Comparison of ENCODE assay signal across 27 cellular contexts in genomic region chr9:36831381-36832231, GRCh38.
A peak's percentile ranks its signal among the peaks of the same experiment; 100 is the strongest.
DNase-seq lines count a peak whose midpoint lies in the region; ATAC-seq and TF ChIP-seq lines count a peak whose summit lies in the region.
"Had no signal": no experiment of that assay in that cellular context is flagged by ENCODE, and none has a peak within 500 bp of the region (broad histone marks: within the 10 kb centered on the region; RNA-seq: fewer than 3 reads in every experiment).

No MANE protein-coding gene starts in this region.

- H3K9me3 ChIP-seq in BLaER1, result no peaks in the 10 kb centered on the region
- H3K9me3 ChIP-seq in HEK293 (ENCODE audit: control insufficient read depth, insufficient read depth, low read depth, low read length), result no peaks in the 10 kb centered on the region
- H3K9me3 ChIP-seq: BLaER1 treated with 17β-estradiol and CSF1 and Interleukin-3, amounts not matched to agents 10 nM and 100 nM; MG63; thoracic aorta; uterus had no signal

- POLR2A ChIA-PET in HEK293 (lab: Yijun Ruan, JAX), result no interaction called here
- POLR2A ChIA-PET in activated B cell treated with CpG ODN at 0.5 μM for 24 hours (lab: Charles Lee), result interaction anchor here (0.5 to 0.6 kb wide), 2 partner anchors 12 to 748 kb away, joined by 3 to 6 read pairs; no protein-coding TSS in a partner anchor

- H4K20me1 ChIP-seq in BLaER1, result peaks cover 53% of the 10 kb centered on the region

- H3K4me1 ChIP-seq in BLaER1, result peaks cover 57% of the 10 kb centered on the region
- no peaks in the 10 kb centered on the region for H3K4me1 ChIP-seq in HEK293 (ENCODE audit: control insufficient read depth, insufficient read depth, low read length)
- H3K4me1 ChIP-seq: parathyroid adenoma, uterus had no signal

- H3K4me3 ChIP-seq in BLaER1, result no peak overlapping the region
- H3K4me3 ChIP-seq in HEK293 (ENCODE audit: low read depth, low read length), result no peak overlapping the region
- H3K4me3 ChIP-seq: BLaER1 treated with 17β-estradiol and CSF1 and Interleukin-3, amounts not matched to agents 10 nM and 100 nM; K562; MG63; thoracic aorta; uterus had no signal

- no peak overlapping the region for H3K4me3 Mint-ChIP-seq in activated B cell treated with CpG ODN at 0.5 μM for 24 hours
- H3K4me3 Mint-ChIP-seq: activated CD8-positive, alpha-beta T cell treated with anti-CD3 and anti-CD28 coated beads, Interleukin-2, amount 10 ng/mL, durations not matched to agents 7 days and 5 days; activated T-helper 17 cell treated with anti-CD3 and anti-CD28 coated beads, Interleukin-2, amount 50 U/mL, for 72 hours; stimulated activated naive CD8-positive, alpha-beta T cell treated with anti-CD3 and anti-CD28 coated beads, Interleukin-15, amount 100 ng/mL, for 72 hours; T-helper 2 cell treated with Interferon-gamma antibody and Interleukin-4, amounts not matched to agents 5 μg/mL and 100 μg/mL, for 36 hours had no signal

- H3K9ac ChIP-seq in BLaER1, result no peak overlapping the region
- H3K9ac ChIP-seq: parathyroid adenoma had no signal

- H3K36me3 Mint-ChIP-seq in activated B cell treated with CpG ODN at 0.5 μM for 24 hours (ENCODE audit: low read depth), result peaks cover 13% of the 10 kb centered on the region
- H3K36me3 Mint-ChIP-seq: activated naive CD4-positive, alpha-beta T cell treated with anti-CD3 and anti-CD28 coated beads, Interleukin-2, amount 50 U/mL, for 72 hours had no signal

- CTCF ChIA-PET in HEK293 (lab: Yijun Ruan, JAX) (interaction anchor here (0.7 to 1.1 kb wide), 2 partner anchors 16 to 41 kb away, joined by 3 read pairs; no protein-coding TSS in a partner anchor), activated B cell treated with CpG ODN at 0.5 μM for 24 hours (lab: Charles Lee) (no interaction called here)

- intact Hi-C loops in activated B cell treated with CpG ODN at 0.5 μM for 24 hours (cut with micrococcal nuclease) (loop anchor here (5.0 to 10.0 kb wide), 2 partner anchors 64 to 427 kb away; partner anchors contain the start of gene RNF38), posterior vena cava (cut with DNase I) (no loop called here)

- peak overlapping the region; percentile 31 for H3K27ac Mint-ChIP-seq in activated B cell treated with CpG ODN at 0.5 μM for 24 hours
- H3K27ac Mint-ChIP-seq: activated CD8-positive, alpha-beta T cell treated with anti-CD3 and anti-CD28 coated beads, Interleukin-2, amount 10 ng/mL, durations not matched to agents 7 days and 5 days; activated T-helper 17 cell treated with anti-CD3 and anti-CD28 coated beads, Interleukin-2, amount 50 U/mL, for 72 hours; T-helper 2 cell treated with Interferon-gamma antibody and Interleukin-4, amounts not matched to agents 5 μg/mL and 100 μg/mL, for 36 hours had no signal

- no peaks in the 10 kb centered on the region for H3K9me3 Mint-ChIP-seq in activated B cell treated with CpG ODN at 0.5 μM for 24 hours
- H3K9me3 Mint-ChIP-seq: activated naive CD4-positive, alpha-beta T cell treated with anti-CD3 and anti-CD28 coated beads, Interleukin-2, amount 50 U/mL, for 72 hours; activated T-helper 17 cell treated with anti-CD3 and anti-CD28 coated beads, Interleukin-2, amount 50 U/mL, for 72 hours; stimulated activated naive CD8-positive, alpha-beta T cell treated with anti-CD3 and anti-CD28 coated beads, Interleukin-15, amount 100 ng/mL, for 72 hours; T-helper 2 cell treated with Interferon-gamma antibody and Interleukin-4, amounts not matched to agents 5 μg/mL and 100 μg/mL, for 36 hours had no signal

- H3K36me3 ChIP-seq in BLaER1 (peaks cover 4% of the 10 kb centered on the region; the same call in 1 of the 2 replicates), HEK293 (ENCODE audit: control insufficient read depth in 2 of 2, insufficient read depth in 1 of 2, low read length in 2 of 2) (no peaks in the 10 kb centered on the region)
- H3K36me3 ChIP-seq: MG63, thoracic aorta, uterus had no signal

- peaks cover 65% of the 10 kb centered on the region for H3K4me1 Mint-ChIP-seq in activated B cell treated with CpG ODN at 0.5 μM for 24 hours
- H3K4me1 Mint-ChIP-seq: activated T-helper 17 cell treated with anti-CD3 and anti-CD28 coated beads, Interleukin-2, amount 50 U/mL, for 72 hours; stimulated activated naive CD8-positive, alpha-beta T cell treated with anti-CD3 and anti-CD28 coated beads, Interleukin-15, amount 100 ng/mL, for 72 hours had no signal

- TF ChIP-seq CTCF in HEK293 (tag by site-specific recombination; IDR thresholded peaks at IDR 0.05) (no peak), activated B cell treated with CpG ODN at 0.5 μM for 24 hours (IDR thresholded peaks at IDR 0.05) (no peak)

- H3K27ac ChIP-seq in BLaER1 (no peak overlapping the region), HEK293 (ENCODE audit: extremely low read depth, low read depth, low read length) (no peak overlapping the region)
- H3K27ac ChIP-seq: BLaER1 treated with 17β-estradiol and CSF1 and Interleukin-3, amounts not matched to agents 10 nM and 100 nM; parathyroid adenoma; thoracic aorta; uterus had no signal

- no peak for ATAC-seq in activated B cell treated with CpG ODN at 0.5 μM for 24 hours (ENCODE audit: low read depth)
- no peak for ATAC-seq in activated CD4-positive, CD25-positive, alpha-beta regulatory T cell treated with anti-CD3 and anti-CD28 coated beads, Interleukin-2, amount 50 U/mL, for 24 hours
- ATAC-seq: activated CD8-positive, alpha-beta T cell treated with anti-CD3 and anti-CD28 coated beads, Interleukin-2, amount 10 ng/mL, durations not matched to agents 7 days and 5 days; activated naive CD4-positive, alpha-beta T cell treated with anti-CD3 and anti-CD28 coated beads, Interleukin-2, amount 50 U/mL, for 72 hours; activated T-helper 17 cell treated with anti-CD3 and anti-CD28 coated beads, Interleukin-2, amount 50 U/mL, for 72 hours; HCT116; K562; stimulated activated naive CD8-positive, alpha-beta T cell treated with anti-CD3 and anti-CD28 coated beads, Interleukin-15, amount 100 ng/mL, for 72 hours had no signal

- DNase-seq in activated B cell treated with CpG ODN at 0.5 μM for 24 hours, result peak; percentile 14
- DNase-seq in posterior vena cava (ENCODE audit: low spot score), result peak; percentile 57
- DNase-seq in DMS53 (lab: John Stamatoyannopoulos, UW), result no peak
- no peak for DNase-seq in activated CD4-positive, CD25-positive, alpha-beta regulatory T cell (lab: John Stamatoyannopoulos, UW)
- DNase-seq: activated CD4-positive, alpha-beta T cell treated with anti-CD3 and anti-CD28 coated beads for 4 hours; activated CD8-positive, alpha-beta T cell treated with anti-CD3 and anti-CD28 coated beads, Interleukin-2, amount 10 ng/mL, durations not matched to agents 7 days and 5 days; COR-L47; MG63; NCI-H1105 treated with DMSO at 0.1 percent for 48 hours; NCI-H2029; NCI-H226; NCI-H526 treated with DMSO at 0.1 percent for 48 hours; SIG-M5; stimulated activated CD4-positive, alpha-beta T cell treated with anti-CD3 and anti-CD28 coated beads, Interleukin-2, amount 100 ng/mL, for 24 hours; stimulated activated naive CD8-positive, alpha-beta T cell treated with anti-CD3 and anti-CD28 coated beads, Interleukin-15, amount 100 ng/mL, for 72 hours; uterus had no signal

- H3K27me3 Mint-ChIP-seq in activated B cell treated with CpG ODN at 0.5 μM for 24 hours, result no peaks in the 10 kb centered on the region

- no peaks in the 10 kb centered on the region for H3K27me3 ChIP-seq in BLaER1
- H3K27me3 ChIP-seq: BLaER1 treated with 17β-estradiol and CSF1 and Interleukin-3, amounts not matched to agents 10 nM and 100 nM; MG63; uterus had no signal

- peak overlapping the region; percentile 15; the same call in 1 of the 2 replicates for H3K4me2 ChIP-seq in BLaER1

TF ChIP-seq in HEK293, 187 proteins besides CTCF, POLR2A, EP300 and RAD21:
- TF ChIP-seq ZNF155 (tag by site-specific recombination; IDR thresholded peaks at IDR 0.05), result no peak
- TF ChIP-seq ZIC2 (tag by site-specific recombination; IDR thresholded peaks at IDR 0.05), result peak; percentile 36

Comparison
In these comparisons a context has a peak if more than half of its experiments do, and no peak if none do; other contexts are left out.
1. DNase-seq: peak in activated B cell treated with CpG ODN at 0.5 μM for 24 hours (single experiment) and posterior vena cava (single experiment); none in DMS53 (single experiment) and activated CD4-positive, CD25-positive, alpha-beta regulatory T cell (0 of 4).